ENCODE assay signal across 1 cellular context in genomic region chr9:73031350-73031749, GRCh38.
A peak's percentile ranks its signal among the peaks of the same experiment; 100 is the strongest.
TF ChIP-seq lines count a peak whose summit lies in the region.

No MANE protein-coding gene starts in this region.

TF ChIP-seq in HepG2, 621 proteins besides CTCF, POLR2A, EP300 and RAD21 (continued from another document):
- peak; percentile 15; the same call in 1 of the 2 replicates for TF ChIP-seq HMG20A (CRISPR knock-in tag; IDR thresholded peaks at IDR 0.05; ENCODE audit: borderline replicate concordance)
- TF ChIP-seq ARID5B (CRISPR knock-in tag; IDR thresholded peaks at IDR 0.05) = peak; percentile 58
